ENCODE assay signal across 25 cellular contexts in the genomic region with DNA sequence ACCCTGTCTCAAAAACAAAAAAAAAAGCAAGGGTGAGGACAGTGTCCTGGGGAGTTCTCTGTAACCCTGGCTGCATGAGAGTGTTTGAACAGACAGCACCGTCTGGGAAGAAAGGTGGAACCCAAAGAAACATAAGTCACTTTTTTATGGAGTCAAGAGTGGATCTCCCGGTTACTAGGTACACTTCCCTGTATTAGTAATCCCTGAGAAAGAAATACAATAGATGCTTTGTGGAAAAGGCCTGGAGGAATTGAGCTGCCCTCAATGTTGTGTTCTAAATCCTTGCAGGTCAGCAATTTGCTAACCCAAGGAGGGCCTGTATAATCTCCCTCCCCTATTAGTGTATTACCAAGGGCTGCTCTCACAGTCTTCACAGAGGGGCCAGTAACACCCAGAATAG. TPM values are rescaled to one million over a fixed set of nuclear protein-coding genes. Genes with fewer than 3 reads are reported as not detected.
A peak's percentile ranks its signal among the peaks of the same experiment; 100 is the strongest.
DNase-seq lines count a peak whose midpoint lies in the region; ATAC-seq, FAIRE-seq and TF ChIP-seq lines count a peak whose summit lies in the region.
"Had no signal": no experiment of that assay in that cellular context is flagged by ENCODE, and none has a peak within 500 bp of the region (broad histone marks: within the 10 kb centered on the region; RNA-seq: fewer than 3 reads in every experiment).

No MANE protein-coding gene starts in this region.

- H3K36me3 ChIP-seq in PC-9 (ENCODE audit: low read depth): no peaks in the 10 kb centered on the region
- H3K36me3 ChIP-seq in esophagus squamous epithelium: peaks cover 0 to 7% (median 0%) of the 10 kb centered on the region in 3 donors
- H3K36me3 ChIP-seq: adrenal gland, right lobe of liver had no signal

- TF ChIP-seq CTCF in GM13976 (IDR thresholded peaks at IDR 0.05; ENCODE audit: borderline replicate concordance, control extremely low read depth, extremely low read depth, insufficient read depth, missing control alignments): no peak
- no peak for TF ChIP-seq CTCF in PC-9 (conservative IDR thresholded peaks at IDR 0.05)
- TF ChIP-seq CTCF in esophagus squamous epithelium (IDR thresholded peaks at IDR 0.05): no peak

- H3K9me3 ChIP-seq in PC-9 (ENCODE audit: insufficient read depth, low read depth) (no peaks in the 10 kb centered on the region), esophagus squamous epithelium (no peaks in the 10 kb centered on the region)
- H3K9me3 ChIP-seq: adrenal gland, heart right ventricle, right lobe of liver had no signal

- no peak for FAIRE-seq in RCC 7860 (lab: Jason Lieb, UNC)
- FAIRE-seq: colon had no signal

- no peak overlapping the region for H2AFZ ChIP-seq in PC-9

- 45 to 52% methylated on average over 2 of the region's 2 CpGs for WGBS in esophagus squamous epithelium, 2 donors

- H3K4me1 ChIP-seq in PC-9 (replicated peaks; ENCODE audit: insufficient read depth): peaks cover 26% of the 10 kb centered on the region
- H3K4me1 ChIP-seq in esophagus squamous epithelium: peaks cover 11 to 77% (median 22%) of the 10 kb centered on the region in 3 donors

- ATAC-seq in GM21423 (IDR thresholded peaks at IDR 0.05; ENCODE audit: unreplicated experiment): no peak
- ATAC-seq: heart right ventricle; right lobe of liver; stimulated activated memory B cell treated with anti-CD40 and anti-IgM and Interleukin-4, amounts not matched to agents 10 μg/mL and 1 μg/mL and 100 μg/mL, for 72 hours had no signal

- H3F3A ChIP-seq in PC-9 (ENCODE audit: insufficient read depth, low read depth): peaks cover 27% of the 10 kb centered on the region

- no peaks in the 10 kb centered on the region for H3K9me2 ChIP-seq in PC-9 (ENCODE audit: insufficient read depth)

- no peaks in the 10 kb centered on the region for H4K20me1 ChIP-seq in PC-9 (ENCODE audit: insufficient read depth)

- intact Hi-C loops in PC-9 (cut with micrococcal nuclease; ENCODE audit: unreplicated experiment): no loop called here
- intact Hi-C loops in esophagus squamous epithelium (cut with DNase I): no loop called here

- in situ Hi-C loops in GM13976 (cut with MboI; ENCODE audit: low sequenced_read_pairs, unreplicated experiment): no loop called here

- H3K79me2 ChIP-seq in PC-9 (ENCODE audit: low read depth): no peaks in the 10 kb centered on the region

- H3K27ac ChIP-seq in PC-9 (0 out of 2 replicates have a peak overlapping the region, but pooled peaks have one; percentile 1), esophagus squamous epithelium (peak overlapping the region in 3 of 4 donors; percentile 48 to 53 (median 50)), skin epidermis (peak overlapping the region in 16 of 21 experiments; percentile 11 to 81 (median 55))
- H3K27ac ChIP-seq: adrenal gland, heart right ventricle, right lobe of liver had no signal

- no TSS peak for BruUV-seq in PC-9 (replicated peaks; lab: Mats Ljungman, UMichigan)

- H3K4me2 ChIP-seq in PC-9: no peak overlapping the region

- POLR2A ChIA-PET in PC-9 (lab: Charles Lee; ENCODE audit: unreplicated experiment): interaction anchor here (0.6 kb wide), 1 partner anchor 14 kb away, joined by 6 read pairs; no protein-coding TSS in a partner anchor

- H3K4me3 ChIP-seq in PC-9: no peak overlapping the region
- H3K4me3 ChIP-seq in esophagus squamous epithelium: no peak overlapping the region
- no peak overlapping the region for H3K4me3 ChIP-seq in skin epidermis
- H3K4me3 ChIP-seq: adrenal gland, heart right ventricle, right lobe of liver had no signal

- TF ChIP-seq POLR2A in esophagus squamous epithelium (IDR thresholded peaks at IDR 0.05): no peak

- DNase-seq in GM13976 (ENCODE audit: low spot score) (peak; percentile 7), PC-9 (peak in 1 of 2 experiments; percentile 73), esophagus squamous epithelium (lab: John Stamatoyannopoulos, UW) (no peak), RCC 7860 (ENCODE audit: low spot score) (no peak)
- no peak for DNase-seq in stimulated activated CD4-positive, alpha-beta T cell treated with anti-CD3 and anti-CD28 coated beads, Interleukin-12 subunit alpha, Interleukin-12 subunit beta, amount 100 ng/mL, for 4 hours
- DNase-seq: activated CD4-positive, alpha-beta T cell treated with anti-CD3 and anti-CD28 coated beads for 48 hours; activated T-cell treated with anti-CD3 and anti-CD28 coated beads, Interleukin-2, amount 50 U/mL, for 48 hours; adrenal gland; DMS 273 treated with DMSO at 0.1 percent for 48 hours; effector memory CD4-positive, alpha-beta T cell; foreskin melanocyte; H7; heart right ventricle; NCI-H1105 treated with DMSO at 0.1 percent for 48 hours; NCI-H2029; NCI-H345; NCI-H748 treated with DMSO at 0.1 percent for 48 hours; posterior cingulate gyrus; right lobe of liver; Right ventricle myocardium superior; stimulated activated CD4-positive, alpha-beta T cell treated with anti-CD3 and anti-CD28 coated beads, Interleukin-4, amount 100 ng/mL, for 4 hours had no signal

- H3K27me3 ChIP-seq in PC-9 (ENCODE audit: insufficient read depth, low read depth): no peaks in the 10 kb centered on the region
- no peaks in the 10 kb centered on the region for H3K27me3 ChIP-seq in esophagus squamous epithelium
- H3K27me3 ChIP-seq: adrenal gland, heart right ventricle, right lobe of liver had no signal

- CTCF ChIA-PET in PC-9 (lab: Charles Lee): interaction anchor here (0.6 kb wide), 1 partner anchor 385 kb away, joined by 9 read pairs; no protein-coding TSS in a partner anchor

RNA-seq across cellular contexts. Expression of a gene that starts 16.6 kb away (rescaled TPM):
- total RNA-seq in PC-9 (2021) (19.2 and 20.0 TPM in 2 replicates), esophagus squamous epithelium (10 to 100 TPM; 50.2 to 93.3 (median 67.8) TPM)

Comparison
In these comparisons a context has a peak if more than half of its experiments do, and no peak if none do; other contexts are left out.
1. H3K27ac ChIP-seq: peak in every context shown above with its lines; median percentile 55 in skin epidermis; 50 in esophagus squamous epithelium; 1 in PC-9.